In genomic region chr2:2848621-2849443, GRCh38 we compare ENCODE assay signal across 1 cellular context.
TF ChIP-seq lines count a peak whose summit lies in the region.

No MANE protein-coding gene starts in this region.

TF ChIP-seq in SK-N-SH treated with all-trans-retinoic acid at 6 μM for 48 hours, 23 proteins besides CTCF, POLR2A, EP300 and RAD21 (continued from another document):
- TF ChIP-seq, protein P1, sequence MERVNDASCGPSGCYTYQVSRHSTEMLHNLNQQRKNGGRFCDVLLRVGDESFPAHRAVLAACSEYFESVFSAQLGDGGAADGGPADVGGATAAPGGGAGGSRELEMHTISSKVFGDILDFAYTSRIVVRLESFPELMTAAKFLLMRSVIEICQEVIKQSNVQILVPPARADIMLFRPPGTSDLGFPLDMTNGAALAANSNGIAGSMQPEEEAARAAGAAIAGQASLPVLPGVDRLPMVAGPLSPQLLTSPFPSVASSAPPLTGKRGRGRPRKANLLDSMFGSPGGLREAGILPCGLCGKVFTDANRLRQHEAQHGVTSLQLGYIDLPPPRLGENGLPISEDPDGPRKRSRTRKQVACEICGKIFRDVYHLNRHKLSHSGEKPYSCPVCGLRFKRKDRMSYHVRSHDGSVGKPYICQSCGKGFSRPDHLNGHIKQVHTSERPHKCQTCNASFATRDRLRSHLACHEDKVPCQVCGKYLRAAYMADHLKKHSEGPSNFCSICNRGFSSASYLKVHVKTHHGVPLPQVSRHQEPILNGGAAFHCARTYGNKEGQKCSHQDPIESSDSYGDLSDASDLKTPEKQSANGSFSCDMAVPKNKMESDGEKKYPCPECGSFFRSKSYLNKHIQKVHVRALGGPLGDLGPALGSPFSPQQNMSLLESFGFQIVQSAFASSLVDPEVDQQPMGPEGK (CRISPR knock-in tag; IDR thresholded peaks at IDR 0.05; ENCODE audit: borderline replicate concordance): no peak
- TF ChIP-seq RARB (CRISPR knock-in tag; IDR thresholded peaks at IDR 0.05): no peak
- TF ChIP-seq TCF4 (CRISPR knock-in tag; IDR thresholded peaks at IDR 0.05; ENCODE audit: borderline replicate concordance): no peak; the same call in 1 of the 2 replicates
